ENCODE assay signal across 1 cellular context in the genomic region with DNA sequence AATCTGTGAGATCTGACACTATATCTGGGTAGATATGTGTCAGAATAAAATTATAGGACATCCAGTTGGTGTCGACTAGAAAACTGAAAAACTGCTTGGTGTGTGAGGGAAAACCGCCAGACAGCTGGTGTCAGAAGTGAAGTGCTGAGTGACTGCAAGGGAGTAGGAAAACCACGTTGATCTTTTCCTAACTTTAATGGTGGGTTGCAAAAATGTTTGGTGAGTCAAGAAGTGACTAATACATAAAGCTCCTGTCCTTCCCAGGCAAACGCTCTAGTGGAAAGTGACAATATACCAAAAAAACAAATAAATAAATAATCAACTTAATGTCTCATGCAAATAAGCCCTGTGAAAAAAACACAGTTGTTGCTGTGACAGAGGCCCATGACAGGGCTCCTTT.
TF ChIP-seq lines count a peak whose summit lies in the region.

No MANE protein-coding gene starts in this region.

TF ChIP-seq in SK-N-SH treated with all-trans-retinoic acid at 6 μM for 48 hours, 23 proteins besides CTCF, POLR2A, EP300 and RAD21 (continued from another document):
- TF ChIP-seq, protein P1, sequence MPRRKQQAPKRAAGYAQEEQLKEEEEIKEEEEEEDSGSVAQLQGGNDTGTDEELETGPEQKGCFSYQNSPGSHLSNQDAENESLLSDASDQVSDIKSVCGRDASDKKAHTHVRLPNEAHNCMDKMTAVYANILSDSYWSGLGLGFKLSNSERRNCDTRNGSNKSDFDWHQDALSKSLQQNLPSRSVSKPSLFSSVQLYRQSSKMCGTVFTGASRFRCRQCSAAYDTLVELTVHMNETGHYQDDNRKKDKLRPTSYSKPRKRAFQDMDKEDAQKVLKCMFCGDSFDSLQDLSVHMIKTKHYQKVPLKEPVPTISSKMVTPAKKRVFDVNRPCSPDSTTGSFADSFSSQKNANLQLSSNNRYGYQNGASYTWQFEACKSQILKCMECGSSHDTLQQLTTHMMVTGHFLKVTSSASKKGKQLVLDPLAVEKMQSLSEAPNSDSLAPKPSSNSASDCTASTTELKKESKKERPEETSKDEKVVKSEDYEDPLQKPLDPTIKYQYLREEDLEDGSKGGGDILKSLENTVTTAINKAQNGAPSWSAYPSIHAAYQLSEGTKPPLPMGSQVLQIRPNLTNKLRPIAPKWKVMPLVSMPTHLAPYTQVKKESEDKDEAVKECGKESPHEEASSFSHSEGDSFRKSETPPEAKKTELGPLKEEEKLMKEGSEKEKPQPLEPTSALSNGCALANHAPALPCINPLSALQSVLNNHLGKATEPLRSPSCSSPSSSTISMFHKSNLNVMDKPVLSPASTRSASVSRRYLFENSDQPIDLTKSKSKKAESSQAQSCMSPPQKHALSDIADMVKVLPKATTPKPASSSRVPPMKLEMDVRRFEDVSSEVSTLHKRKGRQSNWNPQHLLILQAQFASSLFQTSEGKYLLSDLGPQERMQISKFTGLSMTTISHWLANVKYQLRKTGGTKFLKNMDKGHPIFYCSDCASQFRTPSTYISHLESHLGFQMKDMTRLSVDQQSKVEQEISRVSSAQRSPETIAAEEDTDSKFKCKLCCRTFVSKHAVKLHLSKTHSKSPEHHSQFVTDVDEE (CRISPR knock-in tag; IDR thresholded peaks at IDR 0.05), result no peak
- TF ChIP-seq CSDC2 (CRISPR knock-in tag; IDR thresholded peaks at IDR 0.05) (no peak), SNAI2 (CRISPR knock-in tag; IDR thresholded peaks at IDR 0.05) (no peak), ESRRG (CRISPR knock-in tag; IDR thresholded peaks at IDR 0.05) (no peak), GLIS3 (CRISPR knock-in tag; IDR thresholded peaks at IDR 0.05) (no peak), ZNF8 (CRISPR knock-in tag; IDR thresholded peaks at IDR 0.05) (no peak), TCF4 (CRISPR knock-in tag; IDR thresholded peaks at IDR 0.05; ENCODE audit: borderline replicate concordance) (no peak), ZC3H10 (CRISPR knock-in tag; IDR thresholded peaks at IDR 0.05) (no peak)
- TF ChIP-seq, protein P2, sequence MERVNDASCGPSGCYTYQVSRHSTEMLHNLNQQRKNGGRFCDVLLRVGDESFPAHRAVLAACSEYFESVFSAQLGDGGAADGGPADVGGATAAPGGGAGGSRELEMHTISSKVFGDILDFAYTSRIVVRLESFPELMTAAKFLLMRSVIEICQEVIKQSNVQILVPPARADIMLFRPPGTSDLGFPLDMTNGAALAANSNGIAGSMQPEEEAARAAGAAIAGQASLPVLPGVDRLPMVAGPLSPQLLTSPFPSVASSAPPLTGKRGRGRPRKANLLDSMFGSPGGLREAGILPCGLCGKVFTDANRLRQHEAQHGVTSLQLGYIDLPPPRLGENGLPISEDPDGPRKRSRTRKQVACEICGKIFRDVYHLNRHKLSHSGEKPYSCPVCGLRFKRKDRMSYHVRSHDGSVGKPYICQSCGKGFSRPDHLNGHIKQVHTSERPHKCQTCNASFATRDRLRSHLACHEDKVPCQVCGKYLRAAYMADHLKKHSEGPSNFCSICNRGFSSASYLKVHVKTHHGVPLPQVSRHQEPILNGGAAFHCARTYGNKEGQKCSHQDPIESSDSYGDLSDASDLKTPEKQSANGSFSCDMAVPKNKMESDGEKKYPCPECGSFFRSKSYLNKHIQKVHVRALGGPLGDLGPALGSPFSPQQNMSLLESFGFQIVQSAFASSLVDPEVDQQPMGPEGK (CRISPR knock-in tag; IDR thresholded peaks at IDR 0.05; ENCODE audit: borderline replicate concordance), result no peak
